Comparison of ENCODE assay signal across 9 cellular contexts in the genomic region with DNA sequence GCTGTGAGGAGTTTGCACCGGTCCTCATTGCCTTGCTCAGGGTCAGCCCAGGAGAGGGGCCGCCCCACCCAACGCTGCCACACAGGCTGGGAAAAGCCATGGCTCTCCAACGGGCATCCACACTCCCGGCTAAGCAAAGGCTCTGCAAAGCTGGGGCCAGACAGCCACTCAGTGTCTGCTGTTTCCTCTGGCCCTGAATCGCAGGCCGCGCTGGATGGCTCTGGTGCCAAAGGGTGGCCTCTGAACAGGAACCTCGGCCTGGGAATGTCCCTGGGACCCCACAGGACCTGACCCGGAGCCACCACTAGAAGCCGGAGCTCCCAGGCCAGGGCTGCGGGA. TPM values are rescaled to one million over a fixed set of nuclear protein-coding genes. Genes with fewer than 3 reads are reported as not detected.
DNase-seq lines count a peak whose midpoint lies in the region; ATAC-seq and TF ChIP-seq lines count a peak whose summit lies in the region.
"Had no signal": no experiment of that assay in that cellular context is flagged by ENCODE, and none has a peak within 500 bp of the region (broad histone marks: within the 10 kb centered on the region; RNA-seq: fewer than 3 reads in every experiment).

No MANE protein-coding gene starts in this region.

- no peak overlapping the region for H2BK120ac ChIP-seq in trophoblast cell (ENCODE audit: insufficient read depth, low read length, poor library complexity)

- peak overlapping the region; percentile 83 for H3K4me2 ChIP-seq in trophoblast cell (ENCODE audit: low read length)

- no peak overlapping the region for H3K4me3 Mint-ChIP-seq in activated CD4-positive, alpha-beta memory T cell treated with anti-CD3 and anti-CD28 coated beads for 36 hours

- H3K9ac ChIP-seq in trophoblast cell (ENCODE audit: low read length) = no peak overlapping the region

- no peak overlapping the region for H2AK5ac ChIP-seq in trophoblast cell (ENCODE audit: low read length)

- H3K4me1 Mint-ChIP-seq in activated CD4-positive, alpha-beta memory T cell treated with anti-CD3 and anti-CD28 coated beads for 36 hours (ENCODE audit: low read depth) = peaks cover 2% of the 10 kb centered on the region

- no peak for TF ChIP-seq POLR2A in adrenal gland (IDR thresholded peaks at IDR 0.05)

- CTCF ChIA-PET in activated CD4-positive, alpha-beta memory T cell treated with anti-CD3 and anti-CD28 coated beads for 36 hours (lab: Charles Lee) = interaction anchor here (0.7 to 6.6 kb wide), 8 partner anchors 9 to 181 kb away, joined by 3 to 47 read pairs (median 5); no protein-coding TSS in a partner anchor

- DNase-seq in BE2C = no peak
- DNase-seq in adrenal gland = peak in 6 of 7 donors; percentile 30 to 67 (median 40)
- no peak for DNase-seq in right atrium auricular region (ENCODE audit: low spot score)
- DNase-seq in trophoblast cell = no peak
- DNase-seq in activated CD4-positive, CD25-positive, alpha-beta regulatory T cell treated with anti-CD3 and anti-CD28 coated beads, Interleukin-2, amount 50 U/mL, for 72 hours = no peak
- DNase-seq in activated CD4-positive, alpha-beta memory T cell treated with anti-CD3 and anti-CD28 coated beads for 36 hours = no peak

- H3K27me3 Mint-ChIP-seq in activated CD4-positive, alpha-beta memory T cell treated with anti-CD3 and anti-CD28 coated beads for 36 hours = no peaks in the 10 kb centered on the region

- TF ChIP-seq CTCF in BE2C (IDR thresholded peaks at IDR 0.05; ENCODE audit: low read depth, low read length) = no peak
- no peak for TF ChIP-seq CTCF in adrenal gland (IDR thresholded peaks at IDR 0.05)
- no peak for TF ChIP-seq CTCF in right atrium auricular region (IDR thresholded peaks at IDR 0.05)

- H2AFZ ChIP-seq in trophoblast cell (ENCODE audit: insufficient read depth, low read length, poor library complexity) = no peak overlapping the region

- no peak overlapping the region for H3K18ac ChIP-seq in trophoblast cell (ENCODE audit: low read length)

- H4K8ac ChIP-seq in trophoblast cell (ENCODE audit: low read depth, low read length) = no peak overlapping the region

- H3K36me3 ChIP-seq in BE2C = no peaks in the 10 kb centered on the region
- H3K36me3 ChIP-seq in adrenal gland (replicated peaks in 1 of 2) = no peaks in the 10 kb centered on the region
- H3K36me3 ChIP-seq in right atrium auricular region = no peaks in the 10 kb centered on the region
- H3K36me3 ChIP-seq in trophoblast cell (ENCODE audit: control insufficient read depth in 1 of 2, insufficient read depth in 2 of 2, low read length in 2 of 2) = peaks cover 0 to 5% of the 10 kb centered on the region in 2 experiments

- intact Hi-C loops in adrenal gland (cut with DNase I) = loop anchor here (5.0 to 10.0 kb wide), 3 partner anchors 113 to 513 kb away; partner anchors contain the start of gene GATA2 (in 2 of the 2)
- intact Hi-C loops in activated CD4-positive, alpha-beta memory T cell treated with anti-CD3 and anti-CD28 coated beads for 36 hours (cut with micrococcal nuclease) = loop anchor here (1.0 to 5.0 kb wide), 3 partner anchors 35 to 181 kb away; partner anchors contain the start of gene GATA2

- H2BK5ac ChIP-seq in trophoblast cell (ENCODE audit: low read depth, low read length, poor library complexity) = no peak overlapping the region

- WGBS in adrenal gland, 4 donors = 35 to 43% methylated on average over 12 of the region's 12 CpGs; no CpG with 5 or more reads in 2 of the 4 donors
- WGBS in trophoblast cell (ENCODE audit: extremely low coverage, insufficient coverage, insufficient read length) = no CpG with 5 or more reads among the region's 12 CpGs

- H4K91ac ChIP-seq in trophoblast cell (ENCODE audit: low read depth, low read length) = no peak overlapping the region

- H3K27ac ChIP-seq in adrenal gland (peak overlapping the region in 3 of 5 donors; percentile 55 to 74 (median 72)), right atrium auricular region (peak overlapping the region; percentile 66 to 71), trophoblast cell (ENCODE audit: low read depth, low read length) (no peak overlapping the region)

- H3K9me3 Mint-ChIP-seq in activated CD4-positive, alpha-beta memory T cell treated with anti-CD3 and anti-CD28 coated beads for 36 hours = no peaks in the 10 kb centered on the region
- H3K9me3 Mint-ChIP-seq: activated T-cell treated with anti-CD3 and anti-CD28 coated beads, Interleukin-2, amount 50 U/mL, for 72 hours had no signal

- ATAC-seq in HG03108 (IDR thresholded peaks at IDR 0.05; ENCODE audit: unreplicated experiment) (no peak), HG02798 (IDR thresholded peaks at IDR 0.05; ENCODE audit: poor library complexity, unreplicated experiment) (no peak)

- H3K36me3 Mint-ChIP-seq in activated CD4-positive, alpha-beta memory T cell treated with anti-CD3 and anti-CD28 coated beads for 36 hours = no peaks in the 10 kb centered on the region

- no peak overlapping the region for H3K27ac Mint-ChIP-seq in activated CD4-positive, alpha-beta memory T cell treated with anti-CD3 and anti-CD28 coated beads for 36 hours
- H3K27ac Mint-ChIP-seq: activated T-cell treated with anti-CD3 and anti-CD28 coated beads, Interleukin-2, amount 50 U/mL, for 72 hours had no signal

- no peak overlapping the region for H2BK12ac ChIP-seq in trophoblast cell (ENCODE audit: low read length)

- H3K23ac ChIP-seq in trophoblast cell (ENCODE audit: low read length) = no peak overlapping the region

- no peak overlapping the region for H4K12ac ChIP-seq in trophoblast cell (ENCODE audit: low read depth, low read length)

- no peaks in the 10 kb centered on the region for H3K79me2 ChIP-seq in trophoblast cell (ENCODE audit: control insufficient read depth, insufficient read depth, low read length, poor library complexity)

- peaks cover 13% of the 10 kb centered on the region; the same call in 1 of the 2 replicates for H3K4me1 ChIP-seq in BE2C
- H3K4me1 ChIP-seq in adrenal gland (replicated peaks in 1 of 2) = peaks cover 8 to 10% of the 10 kb centered on the region in 2 donors
- H3K4me1 ChIP-seq in right atrium auricular region = peaks cover 0 to 16% of the 10 kb centered on the region in 2 donors
- H3K4me1 ChIP-seq in trophoblast cell (ENCODE audit: control insufficient read depth in 1 of 2, insufficient read depth in 2 of 2, low read length in 2 of 2) = peaks cover 0 to 4% of the 10 kb centered on the region in 2 experiments

- no peaks in the 10 kb centered on the region for H3K9me3 ChIP-seq in BE2C
- H3K9me3 ChIP-seq in adrenal gland (replicated peaks in 1 of 3) = no peaks in the 10 kb centered on the region
- H3K9me3 ChIP-seq in right atrium auricular region = no peaks in the 10 kb centered on the region
- H3K9me3 ChIP-seq in trophoblast cell (ENCODE audit: insufficient read depth, low read depth, low read length) = peaks cover 2% of the 10 kb centered on the region

- H3K14ac ChIP-seq in trophoblast cell (ENCODE audit: low read length) = no peak overlapping the region

- H3K27me3 ChIP-seq in BE2C = no peaks in the 10 kb centered on the region
- H3K27me3 ChIP-seq in adrenal gland = no peaks in the 10 kb centered on the region
- H3K27me3 ChIP-seq in right atrium auricular region = no peaks in the 10 kb centered on the region
- no peaks in the 10 kb centered on the region for H3K27me3 ChIP-seq in trophoblast cell (ENCODE audit: insufficient read depth, low read length)

- H3K4me3 ChIP-seq in BE2C (ENCODE audit: low read depth, low read length) (peak overlapping the region; percentile 59), adrenal gland (peak overlapping the region in 2 of 4 donors; percentile 46 to 51), right atrium auricular region (peak overlapping the region; percentile 41 to 54), trophoblast cell (ENCODE audit: low read depth, low read length) (no peak overlapping the region)

- H3K79me1 ChIP-seq in trophoblast cell (ENCODE audit: low read length) = peaks cover 1% of the 10 kb centered on the region

- POLR2A ChIA-PET in activated CD4-positive, alpha-beta memory T cell treated with anti-CD3 and anti-CD28 coated beads for 36 hours (lab: Charles Lee) = interaction anchor here (1.0 kb wide), 1 partner anchor 10 kb away, joined by 4 read pairs; no protein-coding TSS in a partner anchor

- H3K4ac ChIP-seq in trophoblast cell (ENCODE audit: low read depth, low read length) = no peak overlapping the region

RNA-seq across cellular contexts. Expression of gene RPN1, which starts 42.9 kb away (rescaled TPM):
- 221 TPM for polyA plus RNA-seq in BE2C (2012; ENCODE audit: insufficient read depth, insufficient read length, low read depth)
- total RNA-seq in adrenal gland (100 to 1,000 TPM; 136 to 299 (median 227) TPM), right atrium auricular region (100 to 1,000 TPM; 168 to 189 TPM)
- 100 to 1,000 TPM in 1 of 3 donors, 10 to 100 TPM in 2; 35.9 to 280 (median 92.1) TPM for polyA plus RNA-seq in adrenal gland
- 356 and 371 TPM in 2 replicates for polyA plus RNA-seq in trophoblast cell (2013)
- 100 to 1,000 TPM; 166 to 168 TPM for total RNA-seq in activated CD4-positive, alpha-beta memory T cell treated with anti-CD3 and anti-CD28 coated beads for 36 hours

Comparison
In these comparisons a context has a peak if more than half of its experiments do, and no peak if none do; other contexts are left out.
1. DNase-seq: peak in adrenal gland (6 of 7); none in BE2C (single experiment), right atrium auricular region (single experiment), trophoblast cell (0 of 2), activated CD4-positive, CD25-positive, alpha-beta regulatory T cell treated with anti-CD3 and anti-CD28 coated beads, Interleukin-2, amount 50 U/mL, for 72 hours (single experiment) and activated CD4-positive, alpha-beta memory T cell treated with anti-CD3 and anti-CD28 coated beads for 36 hours (single experiment).